In the genomic region with DNA sequence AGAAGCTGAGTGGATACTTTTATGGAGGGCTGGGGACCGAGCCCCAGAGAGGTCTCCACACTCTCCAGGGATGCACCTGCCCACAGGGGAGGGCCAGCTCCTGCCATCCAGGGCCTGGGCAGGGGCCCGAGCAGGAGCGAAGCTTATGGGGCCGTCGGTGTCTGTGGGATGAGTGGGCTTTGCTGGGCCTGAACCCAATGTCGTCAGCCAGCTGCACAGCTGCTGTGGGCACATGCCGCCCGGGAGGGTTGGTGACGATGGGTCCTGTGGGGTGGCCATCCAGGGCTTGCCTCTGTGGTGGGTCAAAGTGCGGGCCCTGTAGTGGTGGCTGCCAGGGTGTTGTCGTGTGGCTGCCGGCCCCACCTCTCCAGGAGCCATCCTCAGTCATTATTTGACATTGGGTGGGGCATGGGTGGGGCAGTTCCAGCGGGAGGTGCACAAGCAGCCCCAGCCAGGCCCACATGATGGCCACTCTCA, we compare ENCODE assay signal across 25 cellular contexts.
DNase-seq lines count a peak whose midpoint lies in the region; ATAC-seq and TF ChIP-seq lines count a peak whose summit lies in the region.
"Had no signal": no experiment of that assay in that cellular context is flagged by ENCODE, and none has a peak within 500 bp of the region (broad histone marks: within the 10 kb centered on the region; RNA-seq: fewer than 3 reads in every experiment).

No MANE protein-coding gene starts in this region.

- H3K27me3 ChIP-seq in right cardiac atrium (ENCODE audit: control insufficient read depth, insufficient read depth) = no peaks in the 10 kb centered on the region
- H3K27me3 ChIP-seq: BLaER1 treated with 17β-estradiol and CSF1 and Interleukin-3, amounts not matched to agents 10 nM and 100 nM; brain microvascular endothelial cell; gastrocnemius medialis had no signal

- 89% methylated on average over 13 of the region's 13 CpGs for WGBS in right cardiac atrium

- intact Hi-C loops in right cardiac atrium (cut with DNase I) = no loop called here
- intact Hi-C loops in left cardiac atrium (cut with DNase I) = no loop called here
- intact Hi-C loops in mucosa of descending colon (cut with DNase I, micrococcal nuclease) = no loop called here

- DNase-seq in right cardiac atrium (no peak), left cardiac atrium (no peak), coronary artery (ENCODE audit: low spot score) (peak; percentile 41), mucosa of descending colon (peak in 2 of 3 donors; percentile 17 to 43), caudate nucleus (lab: John Stamatoyannopoulos, UW) (no peak), KG1 (lab: John Stamatoyannopoulos, UW) (no peak), NCI-H69 (lab: John Stamatoyannopoulos, UW) (no peak)
- DNase-seq: activated naive CD4-positive, alpha-beta T cell treated with anti-CD3 and anti-CD28 coated beads, Interleukin-2, amount 50 U/mL, for 16 hours; amniotic stem cell; brain microvascular endothelial cell; COR-L47; DMS79; gastrocnemius medialis; GDM1; H7; hippocampal formation; left ventricle myocardium inferior; midbrain; NCI-H1092; NCI-H1930; NCI-H774; RPMI8226; stimulated activated CD4-positive, alpha-beta T cell treated with anti-CD3 and anti-CD28 coated beads, Interleukin-2, amount 100 ng/mL, for 24 hours had no signal

- H3K4me3 ChIP-seq in right cardiac atrium (ENCODE audit: low read length) (no peak overlapping the region), coronary artery (no peak overlapping the region), mucosa of descending colon (no peak overlapping the region)
- H3K4me3 ChIP-seq: BLaER1 treated with 17β-estradiol and CSF1 and Interleukin-3, amounts not matched to agents 10 nM and 100 nM; gastrocnemius medialis; left ventricle myocardium inferior; smooth muscle cell had no signal

- H3K36me3 ChIP-seq in mucosa of descending colon (ENCODE audit: low read depth) = no peaks in the 10 kb centered on the region
- H3K36me3 ChIP-seq: BLaER1 treated with 17β-estradiol and CSF1 and Interleukin-3, amounts not matched to agents 10 nM and 100 nM; brain microvascular endothelial cell; gastrocnemius medialis; left ventricle myocardium inferior had no signal

- ATAC-seq in right cardiac atrium (peak; percentile 23 to 33), left cardiac atrium (no peak), mucosa of descending colon (peak; percentile 59)
- ATAC-seq: gastrocnemius medialis had no signal

- no peak for TF ChIP-seq CTCF in coronary artery (IDR thresholded peaks at IDR 0.05)
- TF ChIP-seq CTCF in mucosa of descending colon (IDR thresholded peaks at IDR 0.05) = no peak

- no peaks in the 10 kb centered on the region for H3K4me1 ChIP-seq in right cardiac atrium (ENCODE audit: control insufficient read depth, insufficient read depth, low read length)
- peaks cover 3% of the 10 kb centered on the region for H3K4me1 ChIP-seq in mucosa of descending colon (ENCODE audit: low read depth)
- H3K4me1 ChIP-seq: BLaER1 treated with 17β-estradiol and CSF1 and Interleukin-3, amounts not matched to agents 10 nM and 100 nM; gastrocnemius medialis; left ventricle myocardium inferior had no signal

- H3K27ac ChIP-seq in right cardiac atrium (ENCODE audit: low read length) (no peak overlapping the region), coronary artery (no peak overlapping the region), caudate nucleus (ENCODE audit: low read depth, low read length) (no peak overlapping the region)
- H3K27ac ChIP-seq: BLaER1 treated with 17β-estradiol and CSF1 and Interleukin-3, amounts not matched to agents 10 nM and 100 nM; brain microvascular endothelial cell; gastrocnemius medialis; left ventricle myocardium inferior had no signal

- H3K9me3 ChIP-seq in right cardiac atrium (ENCODE audit: control insufficient read depth, low read length) (no peaks in the 10 kb centered on the region), mucosa of descending colon (no peaks in the 10 kb centered on the region)
- H3K9me3 ChIP-seq: BLaER1 treated with 17β-estradiol and CSF1 and Interleukin-3, amounts not matched to agents 10 nM and 100 nM; gastrocnemius medialis; left ventricle myocardium inferior had no signal

Comparison
In these comparisons a context has a peak if more than half of its experiments do, and no peak if none do; other contexts are left out.
1. ATAC-seq: peak in right cardiac atrium (2 of 2) and mucosa of descending colon (single experiment); none in left cardiac atrium (0 of 2).
2. DNase-seq: peak in coronary artery (single experiment) and mucosa of descending colon (2 of 3); none in right cardiac atrium (0 of 3), left cardiac atrium (single experiment), caudate nucleus (0 of 61), KG1 (single experiment) and NCI-H69 (single experiment).